1 cellular context compared by ENCODE assay signal in genomic region chr1:60171793-60172192, GRCh38.
TF ChIP-seq lines count a peak whose summit lies in the region.

No MANE protein-coding gene starts in this region.

TF ChIP-seq in SK-N-SH treated with all-trans-retinoic acid at 6 μM for 48 hours, 23 proteins besides CTCF, POLR2A, EP300 and RAD21 (continued from another document):
- TF ChIP-seq ZNF70 (CRISPR knock-in tag; IDR thresholded peaks at IDR 0.05) (no peak), TSHZ2 (CRISPR knock-in tag; IDR thresholded peaks at IDR 0.05) (no peak), TOX (CRISPR knock-in tag; IDR thresholded peaks at IDR 0.05; ENCODE audit: borderline replicate concordance) (no peak), CSDC2 (CRISPR knock-in tag; IDR thresholded peaks at IDR 0.05) (no peak), OSR1 (CRISPR knock-in tag; IDR thresholded peaks at IDR 0.05) (no peak)
- TF ChIP-seq, protein P1, sequence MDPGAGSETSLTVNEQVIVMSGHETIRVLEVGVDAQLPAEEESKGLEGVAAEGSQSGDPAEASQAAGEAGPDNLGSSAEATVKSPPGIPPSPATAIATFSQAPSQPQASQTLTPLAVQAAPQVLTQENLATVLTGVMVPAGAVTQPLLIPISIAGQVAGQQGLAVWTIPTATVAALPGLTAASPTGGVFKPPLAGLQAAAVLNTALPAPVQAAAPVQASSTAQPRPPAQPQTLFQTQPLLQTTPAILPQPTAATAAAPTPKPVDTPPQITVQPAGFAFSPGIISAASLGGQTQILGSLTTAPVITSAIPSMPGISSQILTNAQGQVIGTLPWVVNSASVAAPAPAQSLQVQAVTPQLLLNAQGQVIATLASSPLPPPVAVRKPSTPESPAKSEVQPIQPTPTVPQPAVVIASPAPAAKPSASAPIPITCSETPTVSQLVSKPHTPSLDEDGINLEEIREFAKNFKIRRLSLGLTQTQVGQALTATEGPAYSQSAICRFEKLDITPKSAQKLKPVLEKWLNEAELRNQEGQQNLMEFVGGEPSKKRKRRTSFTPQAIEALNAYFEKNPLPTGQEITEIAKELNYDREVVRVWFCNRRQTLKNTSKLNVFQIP (CRISPR knock-in tag; IDR thresholded peaks at IDR 0.05; ENCODE audit: borderline replicate concordance, low read depth), result no peak
